1 cellular context compared by ENCODE assay signal in the genomic region with DNA sequence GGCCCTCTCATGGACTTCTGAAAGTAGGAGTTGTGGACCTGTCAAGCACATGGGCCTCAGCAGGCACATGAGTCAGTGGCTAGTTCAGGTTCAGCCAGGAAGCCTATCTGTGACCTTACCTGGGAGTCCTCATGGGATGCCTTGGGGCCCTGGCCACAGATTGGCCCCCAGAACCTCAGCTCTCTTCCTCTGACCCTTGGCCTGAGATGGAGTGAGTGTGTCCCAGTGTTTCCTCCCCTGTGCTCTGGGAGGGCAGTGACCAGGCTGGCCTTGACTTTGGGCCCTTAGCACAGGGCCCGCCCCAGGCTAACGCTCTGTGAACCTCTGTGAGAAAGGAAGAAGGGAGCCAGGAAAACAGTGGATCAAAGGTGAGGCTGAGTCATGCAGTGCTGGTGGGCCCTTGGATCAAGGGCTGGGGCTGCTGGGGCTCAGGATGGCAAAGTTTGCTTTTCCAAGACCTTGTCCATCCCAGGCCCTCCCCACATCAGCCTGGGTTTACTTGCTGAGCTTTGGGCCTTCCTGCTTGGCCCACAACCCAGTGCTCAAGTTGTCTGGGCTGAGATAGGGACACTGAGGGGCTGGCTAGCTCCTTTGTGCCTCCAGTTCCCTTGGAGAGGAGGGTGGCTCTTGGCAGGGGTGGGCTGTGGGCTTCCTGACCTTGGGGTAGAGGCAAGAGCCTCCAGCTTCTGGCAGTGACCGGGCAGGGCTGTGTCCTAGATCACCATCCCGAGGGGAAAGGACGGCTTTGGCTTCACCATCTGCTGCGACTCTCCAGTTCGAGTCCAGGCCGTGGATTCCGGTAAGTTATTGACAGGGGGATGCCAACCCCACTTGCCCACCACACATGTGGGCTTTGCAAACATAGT.
A peak's percentile ranks its signal among the peaks of the same experiment; 100 is the strongest.
TF ChIP-seq lines count a peak whose summit lies in the region.

No MANE protein-coding gene starts in this region.

TF ChIP-seq in liver, 16 proteins besides CTCF, POLR2A, EP300 and RAD21 (continued from another document):
- TF ChIP-seq ZBTB33 (IDR thresholded peaks at IDR 0.05) (peak; percentile 92), JUND (IDR thresholded peaks at IDR 0.05) (peak; percentile 96 to 98), ATF3 (IDR thresholded peaks at IDR 0.05) (peak; percentile 83), FOXA1 (IDR thresholded peaks at IDR 0.05) (peak; percentile 94), YY1 (IDR thresholded peaks at IDR 0.05) (peak; percentile 81), HNF4A (conservative IDR thresholded peaks at IDR 0.05) (peak; percentile 96 to 100), FOXA2 (IDR thresholded peaks at IDR 0.05) (peak; percentile 80), HNF4G (IDR thresholded peaks at IDR 0.05) (peak; percentile 83), GABPA (IDR thresholded peaks at IDR 0.05 in 1 of 2, conservative IDR thresholded peaks at IDR 0.05 in 1 of 2) (peak in 1 of 2 donors; percentile 58)
